ENCODE assay signal across 8 cellular contexts in genomic region chr16:28749997-28750465, GRCh38. TPM values are rescaled to one million over a fixed set of nuclear protein-coding genes. Genes with fewer than 3 reads are reported as not detected.
A peak's percentile ranks its signal among the peaks of the same experiment; 100 is the strongest.
DNase-seq lines count a peak whose midpoint lies in the region; ATAC-seq and TF ChIP-seq lines count a peak whose summit lies in the region.
"Not testable (repeated sequence)": the region's sequence is repeated elsewhere in the genome, so short reads cannot be mapped to it uniquely, and the experiment has no call there.

No MANE protein-coding gene starts in this region.

- 0 to 20% methylated on average over 1 to 3 of the region's 33 CpGs for WGBS in gastroesophageal sphincter (ENCODE audit: low coverage in 1 of 2), 2 donors

- H3K36me3 Mint-ChIP-seq in T-helper 1 cell treated with Interleukin-12 subunit alpha and Interleukin-12 subunit beta and Interleukin-4 antibody, amounts not matched to agents 30 μg/mL and 1 μg/mL, for 36 hours (ENCODE audit: low read depth); activated T-helper 2 cell treated with anti-CD3 and anti-CD28 coated beads, Interferon-gamma antibody, Interleukin-2, Interleukin-4, amounts not matched to agents 10 μg/mL and 5 μg/mL and 100 μg/mL, durations not matched to agents 14 hours and 24 hours and 36 hours (ENCODE audit: low read depth): not testable (repeated sequence)

- not testable (repeated sequence) for H3K4me1 ChIP-seq in gastroesophageal sphincter

- not testable (repeated sequence) for H3K27ac Mint-ChIP-seq in T-helper 1 cell treated with Interleukin-12 subunit alpha and Interleukin-12 subunit beta and Interleukin-4 antibody, amounts not matched to agents 30 μg/mL and 1 μg/mL, for 36 hours; activated T-helper 2 cell treated with anti-CD3 and anti-CD28 coated beads, Interferon-gamma antibody, Interleukin-2, Interleukin-4, amounts not matched to agents 10 μg/mL and 5 μg/mL and 100 μg/mL, durations not matched to agents 14 hours and 24 hours and 36 hours; stimulated activated naive CD8-positive, alpha-beta T cell treated with anti-CD3 and anti-CD28 coated beads, Interleukin-15, amount 100 ng/mL, for 72 hours

- not testable (repeated sequence) for H3K27me3 Mint-ChIP-seq in T-helper 1 cell treated with Interleukin-12 subunit alpha and Interleukin-12 subunit beta and Interleukin-4 antibody, amounts not matched to agents 30 μg/mL and 1 μg/mL, for 36 hours (ENCODE audit: low read depth); activated T-helper 2 cell treated with anti-CD3 and anti-CD28 coated beads, Interferon-gamma antibody, Interleukin-2, Interleukin-4, amounts not matched to agents 10 μg/mL and 5 μg/mL and 100 μg/mL, durations not matched to agents 14 hours and 24 hours and 36 hours (ENCODE audit: low read depth); stimulated activated naive CD8-positive, alpha-beta T cell treated with anti-CD3 and anti-CD28 coated beads, Interleukin-15, amount 100 ng/mL, for 72 hours

- TF ChIP-seq POLR2A in gastroesophageal sphincter (IDR thresholded peaks at IDR 0.05) = not testable (repeated sequence)

- peak overlapping the region in 1 of 4 donors; percentile 57 for H3K27ac ChIP-seq in gastroesophageal sphincter

- H3K36me3 ChIP-seq in gastroesophageal sphincter = not testable (repeated sequence)

- intact Hi-C loops in activated T-helper 2 cell treated with anti-CD3 and anti-CD28 coated beads, Interferon-gamma antibody, Interleukin-2, Interleukin-4, amounts not matched to agents 10 μg/mL and 5 μg/mL and 100 μg/mL, durations not matched to agents 14 hours and 24 hours and 36 hours (cut with micrococcal nuclease) = not testable (repeated sequence)

- H3K4me3 ChIP-seq in gastroesophageal sphincter = not testable (repeated sequence)

- peak in 1 of 4 experiments; percentile 45 for TF ChIP-seq CTCF in gastroesophageal sphincter (IDR thresholded peaks at IDR 0.05)
- not testable (repeated sequence) for TF ChIP-seq CTCF in omental fat pad (IDR thresholded peaks at IDR 0.05)

- H3K4me1 Mint-ChIP-seq in T-helper 1 cell treated with Interleukin-12 subunit alpha and Interleukin-12 subunit beta and Interleukin-4 antibody, amounts not matched to agents 30 μg/mL and 1 μg/mL, for 36 hours (ENCODE audit: low read depth); activated T-helper 2 cell treated with anti-CD3 and anti-CD28 coated beads, Interferon-gamma antibody, Interleukin-2, Interleukin-4, amounts not matched to agents 10 μg/mL and 5 μg/mL and 100 μg/mL, durations not matched to agents 14 hours and 24 hours and 36 hours (ENCODE audit: low read depth); stimulated activated naive CD8-positive, alpha-beta T cell treated with anti-CD3 and anti-CD28 coated beads, Interleukin-15, amount 100 ng/mL, for 72 hours: not testable (repeated sequence)

- H3K9me3 Mint-ChIP-seq in T-helper 1 cell treated with Interleukin-12 subunit alpha and Interleukin-12 subunit beta and Interleukin-4 antibody, amounts not matched to agents 30 μg/mL and 1 μg/mL, for 36 hours; activated T-helper 2 cell treated with anti-CD3 and anti-CD28 coated beads, Interferon-gamma antibody, Interleukin-2, Interleukin-4, amounts not matched to agents 10 μg/mL and 5 μg/mL and 100 μg/mL, durations not matched to agents 14 hours and 24 hours and 36 hours; stimulated activated naive CD8-positive, alpha-beta T cell treated with anti-CD3 and anti-CD28 coated beads, Interleukin-15, amount 100 ng/mL, for 72 hours: not testable (repeated sequence)

- H3K4me3 Mint-ChIP-seq in T-helper 1 cell treated with Interleukin-12 subunit alpha and Interleukin-12 subunit beta and Interleukin-4 antibody, amounts not matched to agents 30 μg/mL and 1 μg/mL, for 36 hours = peak overlapping the region; percentile 48
- H3K4me3 Mint-ChIP-seq in activated T-helper 2 cell treated with anti-CD3 and anti-CD28 coated beads, Interferon-gamma antibody, Interleukin-2, Interleukin-4, amounts not matched to agents 10 μg/mL and 5 μg/mL and 100 μg/mL, durations not matched to agents 14 hours and 24 hours and 36 hours (ENCODE audit: low read depth) = peak overlapping the region; percentile 45
- H3K4me3 Mint-ChIP-seq in stimulated activated naive CD8-positive, alpha-beta T cell treated with anti-CD3 and anti-CD28 coated beads, Interleukin-15, amount 100 ng/mL, for 72 hours = peak overlapping the region; percentile 64 to 69

- not testable (repeated sequence) for H3K9me3 ChIP-seq in gastroesophageal sphincter

- not testable (repeated sequence) for H3K27me3 ChIP-seq in gastroesophageal sphincter

- peak; percentile 64 for DNase-seq in activated T-helper 2 cell treated with anti-CD3 and anti-CD28 coated beads, Interferon-gamma antibody, Interleukin-2, Interleukin-4, amounts not matched to agents 10 μg/mL and 5 μg/mL and 100 μg/mL, durations not matched to agents 14 hours and 24 hours and 36 hours (ENCODE audit: low spot score)
- DNase-seq in omental fat pad (ENCODE audit: low spot score) = not testable (repeated sequence)
- DNase-seq in stimulated activated naive CD8-positive, alpha-beta T cell treated with anti-CD3 and anti-CD28 coated beads, Interleukin-15, amount 100 ng/mL, for 72 hours = peak; percentile 43 to 59

- not testable (repeated sequence) for TF ChIP-seq EP300 in gastroesophageal sphincter (IDR thresholded peaks at IDR 0.05)

- peak; percentile 92 for ATAC-seq in GM18502 (IDR thresholded peaks at IDR 0.05; ENCODE audit: poor library complexity, unreplicated experiment)
- ATAC-seq in GM21528 (IDR thresholded peaks at IDR 0.05; ENCODE audit: low FRiP score, unreplicated experiment) = peak; percentile 94
- peak; percentile 96 for ATAC-seq in HG03108 (IDR thresholded peaks at IDR 0.05; ENCODE audit: unreplicated experiment)
- peak; percentile 97 for ATAC-seq in gastroesophageal sphincter
- ATAC-seq in omental fat pad (ENCODE audit: low FRiP score) = peak; percentile 98
- ATAC-seq in stimulated activated naive CD8-positive, alpha-beta T cell treated with anti-CD3 and anti-CD28 coated beads, Interleukin-15, amount 100 ng/mL, for 72 hours = peak; percentile 99

RNA-seq across cellular contexts. Expression of gene NPIPB9, which starts 1.6 kb away (rescaled TPM):
- 3.1 and 4.0 TPM in 2 replicates for total RNA-seq in activated T-helper 2 cell treated with anti-CD3 and anti-CD28 coated beads, Interferon-gamma antibody, Interleukin-2, Interleukin-4, amounts not matched to agents 10 μg/mL and 5 μg/mL and 100 μg/mL, durations not matched to agents 14 hours and 24 hours and 36 hours
- total RNA-seq in gastroesophageal sphincter (1 to 10 TPM in 3 of 4 donors, under 1 TPM in 1; 0.35 to 8.2 (median 3.0) TPM), omental fat pad (10 to 100 TPM in 2 of 4 donors, 1 to 10 TPM in 2; 3.2 to 18.4 (median 7.3) TPM)

RNA-seq across cellular contexts. Expression of gene EIF3C, which starts 38.8 kb away (rescaled TPM):
- total RNA-seq in activated T-helper 2 cell treated with anti-CD3 and anti-CD28 coated beads, Interferon-gamma antibody, Interleukin-2, Interleukin-4, amounts not matched to agents 10 μg/mL and 5 μg/mL and 100 μg/mL, durations not matched to agents 14 hours and 24 hours and 36 hours = 1,010 and 1,059 TPM in 2 replicates
- total RNA-seq in gastroesophageal sphincter (100 to 1,000 TPM in 3 of 4 donors, 10 to 100 TPM in 1; 95.7 to 301 (median 173) TPM), omental fat pad (100 to 1,000 TPM; 125 to 198 (median 183) TPM)
